In genomic region chrX:72202792-72203401, GRCh38 we compare ENCODE assay signal across 2 cellular contexts.
TF ChIP-seq lines count a peak whose summit lies in the region.

No MANE protein-coding gene starts in this region.

TF ChIP-seq in IMR-90, 13 proteins besides CTCF, POLR2A, EP300 and RAD21:
- TF ChIP-seq CEBPB (IDR thresholded peaks at IDR 0.05; ENCODE audit: low read depth, low read length) = no peak
- no peak for TF ChIP-seq MAFK (IDR thresholded peaks at IDR 0.05; ENCODE audit: low read depth, low read length)
- TF ChIP-seq USF2 (IDR thresholded peaks at IDR 0.05; ENCODE audit: low read depth, low read length) = no peak
- no peak for TF ChIP-seq MXI1 (IDR thresholded peaks at IDR 0.05; ENCODE audit: borderline replicate concordance, low read depth, low read length)
- no peak for TF ChIP-seq CHD1 (IDR thresholded peaks at IDR 0.05; ENCODE audit: low read depth, low read length)

TF ChIP-seq in HEK293T, 16 proteins besides CTCF, POLR2A, EP300 and RAD21:
- TF ChIP-seq L3MBTL2 (conservative IDR thresholded peaks at IDR 0.05) (no peak), CTBP1 (IDR thresholded peaks at IDR 0.05; ENCODE audit: borderline replicate concordance) (no peak), ELF4 (IDR thresholded peaks at IDR 0.05) (no peak), SUZ12 (IDR thresholded peaks at IDR 0.05) (no peak), ARNT (IDR thresholded peaks at IDR 0.05) (no peak), NFRKB (IDR thresholded peaks at IDR 0.05) (no peak), HDGF (IDR thresholded peaks at IDR 0.05; ENCODE audit: borderline replicate concordance) (no peak), FOXM1 (IDR thresholded peaks at IDR 0.05; ENCODE audit: borderline replicate concordance) (no peak), TARDBP (IDR thresholded peaks at IDR 0.05) (no peak)
